8 cellular contexts compared by ENCODE assay signal in the genomic region with DNA sequence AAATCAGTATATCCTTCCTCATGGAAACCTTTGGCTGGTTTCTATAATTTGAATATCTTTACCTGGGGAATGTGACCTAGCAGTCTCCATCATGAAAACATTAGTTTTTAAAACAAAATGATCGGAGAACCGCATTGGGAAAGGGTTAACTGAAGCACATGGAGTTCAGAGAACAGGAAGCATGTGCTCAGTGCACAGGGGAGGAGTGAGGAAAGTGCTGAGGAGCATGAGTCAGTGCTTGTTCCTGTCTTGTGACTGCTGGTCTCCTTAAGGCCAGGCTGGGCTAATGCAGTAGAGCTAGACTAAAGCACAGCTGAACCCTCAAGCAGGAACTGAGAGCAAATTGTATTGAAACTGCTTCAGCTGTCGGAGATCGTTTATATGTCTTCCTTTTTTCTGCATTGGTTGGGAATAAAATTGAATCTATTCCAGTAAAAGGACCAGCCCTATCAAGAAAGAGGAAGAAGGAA. TPM values are rescaled to one million over a fixed set of nuclear protein-coding genes. Genes with fewer than 3 reads are reported as not detected.
DNase-seq lines count a peak whose midpoint lies in the region; ATAC-seq and TF ChIP-seq lines count a peak whose summit lies in the region.

No MANE protein-coding gene starts in this region.

- no peaks in the 10 kb centered on the region for H3K27me3 Mint-ChIP-seq in activated naive CD4-positive, alpha-beta T cell treated with anti-CD3 and anti-CD28 coated beads for 36 hours (ENCODE audit: low read depth)

- DNase-seq in RPMI7951 (ENCODE audit: low read depth) (peak; percentile 87), heart right ventricle (peak in 1 of 2 donors; percentile 66), putamen (ENCODE audit: low spot score) (no peak), NCI-H2227 treated with DMSO at 0.1 percent for 48 hours (lab: John Stamatoyannopoulos, UW) (no peak)
- peak; percentile 84 for DNase-seq in activated naive CD4-positive, alpha-beta T cell treated with anti-CD3 and anti-CD28 coated beads for 36 hours
- peak; percentile 78 for DNase-seq in stimulated activated CD4-positive, alpha-beta T cell treated with anti-CD3 and anti-CD28 coated beads, Interleukin-15, amount 100 ng/mL, for 24 hours

- H3K4me3 Mint-ChIP-seq in activated naive CD4-positive, alpha-beta T cell treated with anti-CD3 and anti-CD28 coated beads for 36 hours, result peak overlapping the region; percentile 91

- peak overlapping the region in 3 of 10 donors; percentile 1 to 64 (median 7) for H3K4me3 ChIP-seq in heart right ventricle

- no peaks in the 10 kb centered on the region for H3K9me3 Mint-ChIP-seq in activated naive CD4-positive, alpha-beta T cell treated with anti-CD3 and anti-CD28 coated beads for 36 hours

- peaks cover 88% of the 10 kb centered on the region for H3K36me3 Mint-ChIP-seq in activated naive CD4-positive, alpha-beta T cell treated with anti-CD3 and anti-CD28 coated beads for 36 hours (ENCODE audit: low read depth)

- H3K27ac Mint-ChIP-seq in activated naive CD4-positive, alpha-beta T cell treated with anti-CD3 and anti-CD28 coated beads for 36 hours, result peak overlapping the region; percentile 99

- WGBS in heart right ventricle, 2 donors, result 44 to 61% methylated on average over 4 of the region's 4 CpGs

- TF ChIP-seq CTCF in heart right ventricle (IDR thresholded peaks at IDR 0.05), result no peak

- H3K36me3 ChIP-seq in heart right ventricle, result peaks cover 0 to 72% (median 36%) of the 10 kb centered on the region in 9 donors

- peak overlapping the region in 8 of 10 donors; percentile 28 to 96 (median 34) for H3K27ac ChIP-seq in heart right ventricle

- H3K27me3 ChIP-seq in heart right ventricle, result no peaks in the 10 kb centered on the region

- peaks cover 42% of the 10 kb centered on the region for H3K4me1 Mint-ChIP-seq in activated naive CD4-positive, alpha-beta T cell treated with anti-CD3 and anti-CD28 coated beads for 36 hours (ENCODE audit: low read depth)

- intact Hi-C loops in activated naive CD4-positive, alpha-beta T cell treated with anti-CD3 and anti-CD28 coated beads for 36 hours (cut with micrococcal nuclease), result loop anchor here (1.0 to 10.0 kb wide), 9 partner anchors 12 to 1881 kb away; partner anchors contain the start of genes ETV3, PIGM and SLAMF6
- intact Hi-C loops in heart right ventricle (cut with DNase I), result no loop called here

- peaks cover 0 to 83% (median 38%) of the 10 kb centered on the region in 9 donors for H3K4me1 ChIP-seq in heart right ventricle

- no peaks in the 10 kb centered on the region for H3K9me3 ChIP-seq in heart right ventricle

- ATAC-seq in GM18867 (IDR thresholded peaks at IDR 0.05; ENCODE audit: unreplicated experiment) (peak; percentile 93), HG02973 (IDR thresholded peaks at IDR 0.05; ENCODE audit: unreplicated experiment) (peak; percentile 96), heart right ventricle (peak; percentile 94 to 99 (median 96))

- CTCF ChIA-PET in activated naive CD4-positive, alpha-beta T cell treated with anti-CD3 and anti-CD28 coated beads for 36 hours (lab: Charles Lee), result no interaction called here

RNA-seq across cellular contexts. Expression of gene IFI16, which starts 5.8 kb away (rescaled TPM):
- total RNA-seq in RPMI7951 (2014; rRNA removed; shearing (Covaris generic)), result 40.9 and 55.9 TPM in 2 replicates
- total RNA-seq in activated naive CD4-positive, alpha-beta T cell treated with anti-CD3 and anti-CD28 coated beads for 36 hours, result 100 to 1,000 TPM; 287 to 288 TPM
- total RNA-seq in heart right ventricle, result 10 to 100 TPM; 16.1 to 73.8 (median 21.4) TPM
- 10 to 100 TPM; 33.8 to 54.4 TPM for polyA plus RNA-seq in heart right ventricle

Comparison
In these comparisons a context has a peak if more than half of its experiments do, and no peak if none do; other contexts are left out.
1. DNase-seq: peak in RPMI7951 (single experiment), activated naive CD4-positive, alpha-beta T cell treated with anti-CD3 and anti-CD28 coated beads for 36 hours (single experiment) and stimulated activated CD4-positive, alpha-beta T cell treated with anti-CD3 and anti-CD28 coated beads, Interleukin-15, amount 100 ng/mL, for 24 hours (single experiment); none in putamen (single experiment) and NCI-H2227 treated with DMSO at 0.1 percent for 48 hours (single experiment).
2. Peak in every context shown above with its lines, with median percentiles within 50 percentile points of each other: ATAC-seq.